ENCODE assay signal across 5 cellular contexts in the genomic region with DNA sequence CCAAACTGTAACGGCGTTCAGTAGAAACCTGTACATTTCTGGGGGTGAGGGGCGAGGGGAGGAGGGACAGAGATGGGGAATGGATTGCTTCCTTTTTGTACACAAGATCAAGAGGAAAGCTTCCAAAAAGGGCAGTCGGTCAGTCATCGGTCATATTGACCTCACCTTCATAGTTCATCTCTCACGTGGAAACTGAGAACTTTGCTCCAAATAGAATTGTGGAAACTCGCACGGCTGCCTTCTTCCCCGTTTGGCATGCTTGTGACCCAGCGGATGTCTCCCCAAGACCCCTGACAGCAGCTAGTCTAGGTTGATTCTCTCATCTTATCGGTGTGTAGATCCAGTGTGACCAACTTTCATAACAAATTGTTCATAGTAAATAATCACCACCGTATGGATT. TPM values are rescaled to one million over a fixed set of nuclear protein-coding genes. Genes with fewer than 3 reads are reported as not detected.
"Had no signal": no experiment of that assay in that cellular context is flagged by ENCODE, and none has a peak within 500 bp of the region (broad histone marks: within the 10 kb centered on the region; RNA-seq: fewer than 3 reads in every experiment).

No MANE protein-coding gene starts in this region.

- ATAC-seq: GM23338 had no signal

- H3K27me3 Mint-ChIP-seq: IgD-negative memory B cell had no signal

- DNase-seq: H9, HCEC 1CT had no signal

- H3K9me3 Mint-ChIP-seq: GM23338, H9, IgD-negative memory B cell had no signal

- H3K4me1 Mint-ChIP-seq: GM23338, H9 had no signal

- H3K4me3 Mint-ChIP-seq: GM23338, H9, IgD-negative memory B cell had no signal

- H3K4me3 ChIP-seq: GM23338 had no signal

- H3K27ac Mint-ChIP-seq: GM23338, H9, IgD-negative memory B cell had no signal

RNA-seq across cellular contexts. Expression of a gene that starts 47.6 kb away (rescaled TPM):
- total RNA-seq: GM23338, HT-29 had no signal
